16 cellular contexts compared by ENCODE assay signal in the genomic region with DNA sequence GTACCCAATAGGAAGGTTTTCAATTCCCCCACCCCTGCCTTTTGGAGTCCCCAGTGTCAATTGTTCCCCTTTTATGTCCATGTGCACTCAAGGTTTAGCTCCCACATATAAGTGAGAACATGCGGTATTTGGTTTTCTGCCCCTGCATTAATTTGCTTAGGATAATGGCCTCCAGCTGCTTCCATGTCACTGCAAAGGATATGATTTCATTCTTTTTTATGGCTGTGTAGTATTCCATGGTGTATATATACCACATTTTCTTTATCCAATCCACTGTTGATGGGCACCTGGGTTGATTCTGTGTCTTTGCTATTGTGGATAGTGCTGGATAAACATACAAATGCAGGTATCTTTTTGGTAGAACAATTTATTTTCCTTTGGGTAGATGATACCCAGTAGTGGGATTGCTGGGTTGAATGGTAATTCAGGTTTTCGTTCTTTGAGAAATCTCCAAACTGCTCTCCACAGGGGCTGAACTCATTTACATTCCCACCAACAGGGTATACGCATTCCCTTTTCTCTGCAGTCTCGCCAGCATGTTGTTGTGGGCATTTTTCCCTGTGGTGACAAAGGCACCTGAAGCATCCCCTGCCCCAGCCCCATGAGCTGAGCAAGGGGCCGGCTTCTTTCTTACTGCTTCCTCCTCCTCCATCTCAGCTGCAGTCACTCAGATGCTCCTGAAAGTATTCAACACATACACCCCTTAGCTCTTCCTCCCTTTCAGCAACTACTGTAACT.
DNase-seq lines count a peak whose midpoint lies in the region; ATAC-seq, FAIRE-seq and TF ChIP-seq lines count a peak whose summit lies in the region.
"Had no signal": no experiment of that assay in that cellular context is flagged by ENCODE, and none has a peak within 500 bp of the region (broad histone marks: within the 10 kb centered on the region; RNA-seq: fewer than 3 reads in every experiment).

No MANE protein-coding gene starts in this region.

- H4K5ac ChIP-seq in H9 (ENCODE audit: insufficient read length, low read depth, low read length), result no peak overlapping the region

- FAIRE-seq in K562 (lab: Jason Lieb, UNC), result no peak
- FAIRE-seq: A549 had no signal

- H3K4me3 ChIP-seq in K562, result no peak overlapping the region
- peak overlapping the region; percentile 32; the same call in 1 of the 2 replicates for H3K4me3 ChIP-seq in iPS-20b (ENCODE audit: low read length)
- H3K4me3 ChIP-seq: A549, GM23248 had no signal

- H4K20me1 ChIP-seq in H9 (ENCODE audit: control insufficient read depth, insufficient read depth, insufficient read length) (no peaks in the 10 kb centered on the region), K562 (replicated peaks; ENCODE audit: control insufficient read depth, insufficient read depth, low read length) (no peaks in the 10 kb centered on the region)

- no peaks in the 10 kb centered on the region; a peak in 1 of 5 replicates for H3K9me3 Mint-ChIP-seq in H9

- H3T11ph ChIP-seq in H9 (ENCODE audit: low read length), result no peak overlapping the region

- no peak overlapping the region for H4K91ac ChIP-seq in H9 (ENCODE audit: insufficient read length, low read depth, low read length)

- WGBS in H9 (ENCODE audit: extremely low coverage, insufficient read length, low lambda C conversion rate), result no CpG with 5 or more reads among the region's 5 CpGs
- WGBS in K562 (ENCODE audit: insufficient coverage, low coverage, missing lambda C conversion rate), result 84% methylated on average over 5 of the region's 5 CpGs

- no peak overlapping the region for H3K23ac ChIP-seq in H9 (ENCODE audit: insufficient read length, low read depth, low read length)

- no peaks in the 10 kb centered on the region for H3K27me3 ChIP-seq in H9 (ENCODE audit: insufficient read depth, low read length)
- no peaks in the 10 kb centered on the region for H3K27me3 ChIP-seq in K562 (ENCODE audit: control insufficient read depth in 2 of 2, insufficient read depth in 2 of 2, low read length in 2 of 2)
- H3K27me3 ChIP-seq in iPS-20b (ENCODE audit: insufficient read depth, low read length), result no peaks in the 10 kb centered on the region

- CTCF ChIA-PET in K562 (lab: Yijun Ruan, JAX; ENCODE audit: low intra/inter-chr PET ratio), result no interaction called here

- ATAC-seq in K562 (no peak), GM18498 (IDR thresholded peaks at IDR 0.05; ENCODE audit: unreplicated experiment) (no peak)
- ATAC-seq: A549; CD8-positive, alpha-beta T cell; HCT116 had no signal

- H2BK120ac ChIP-seq in H9 (ENCODE audit: low read depth, low read length, poor library complexity, severe bottlenecking), result no peak overlapping the region

- TF ChIP-seq RAD21 in K562 (CRISPR knock-in tag; conservative IDR thresholded peaks at IDR 0.05 in 1 of 2, IDR thresholded peaks at IDR 0.05 in 1 of 2), result no peak

- no peaks in the 10 kb centered on the region for H3K79me1 ChIP-seq in H9 (ENCODE audit: insufficient read depth, low read depth, low read length, poor library complexity, severe bottlenecking)

- H2AK5ac ChIP-seq in H9 (ENCODE audit: insufficient read length, low read length), result no peak overlapping the region

- no peak overlapping the region for H4K8ac ChIP-seq in H9 (replicated peaks; ENCODE audit: insufficient read length, low read depth, low read length)

- in situ Hi-C loops in K562 (cut with MboI), result no loop called here

- H3K4me1 ChIP-seq in H9 (ENCODE audit: insufficient read depth, low read length) (no peaks in the 10 kb centered on the region), K562 (replicated peaks in 1 of 2; ENCODE audit: control insufficient read depth in 2 of 2, insufficient read depth in 2 of 2, low read length in 2 of 2) (no peaks in the 10 kb centered on the region), iPS-20b (ENCODE audit: insufficient read depth, low read length) (peaks cover 3% of the 10 kb centered on the region; the same call in 1 of the 2 replicates)
- H3K4me1 ChIP-seq: A549 had no signal

- H3K56ac ChIP-seq in H9 (ENCODE audit: insufficient read length, low read depth, low read length), result no peak overlapping the region

- no peak for TF ChIP-seq EP300 in K562 (IDR thresholded peaks at IDR 0.05; ENCODE audit: low read length)

- TF ChIP-seq POLR2A in K562 (conservative IDR thresholded peaks at IDR 0.05), result no peak

- H3K9ac ChIP-seq in H9 (ENCODE audit: extremely low read depth, insufficient read length, low read length) (no peak overlapping the region), K562 (ENCODE audit: insufficient read depth in 1 of 2, low read depth in 2 of 2, low read length in 2 of 2) (no peak overlapping the region), iPS-20b (ENCODE audit: low read depth, low read length) (no peak overlapping the region)
- H3K9ac ChIP-seq: GM23248 had no signal

- POLR2A ChIA-PET in K562 (lab: Yijun Ruan, JAX), result interaction anchor here (1.9 kb wide), 1 partner anchor 14 kb away, joined by 6 read pairs; no protein-coding TSS in a partner anchor

- H3K14ac ChIP-seq in H9 (ENCODE audit: insufficient read depth, low read length), result no peak overlapping the region

- peaks cover 8 to 11% of the 10 kb centered on the region in 2 experiments for H3K4me1 Mint-ChIP-seq in H9
- H3K4me1 Mint-ChIP-seq: CD14-positive monocyte had no signal

- no peak overlapping the region for H2BK20ac ChIP-seq in H9 (ENCODE audit: low read depth, low read length, poor library complexity, severe bottlenecking)

- no peak for TF ChIP-seq CTCF in H9 (conservative IDR thresholded peaks at IDR 0.05)
- no peak for TF ChIP-seq CTCF in K562 (IDR thresholded peaks at IDR 0.05 in 2 of 3, conservative IDR thresholded peaks at IDR 0.05 in 1 of 3; ENCODE audit: insufficient read depth in 2 of 3, low read depth in 1 of 3, low read length in 3 of 3)

- H3K79me2 ChIP-seq in H9 (ENCODE audit: insufficient read depth, low read length), result no peaks in the 10 kb centered on the region
- no peaks in the 10 kb centered on the region for H3K79me2 ChIP-seq in K562 (ENCODE audit: control insufficient read depth, insufficient read depth, low read length)

- DNase-seq in H9 (peak; percentile 46), K562 (ENCODE audit: extremely low read depth in 1 of 4, low spot score in 3 of 4) (no peak), NCI-H2227 (lab: John Stamatoyannopoulos, UW; ENCODE audit: unreplicated experiment) (no peak), NOMO-1 treated with DMSO at 0.1 percent for 48 hours (lab: John Stamatoyannopoulos, UW; ENCODE audit: unreplicated experiment) (no peak)
- no peak for DNase-seq in stimulated activated CD4-positive, alpha-beta T cell treated with anti-CD3 and anti-CD28 coated beads, Interleukin-4, amount 100 ng/mL, for 4 hours
- DNase-seq: CD8-positive, alpha-beta T cell; COR-L47; DND-41; GF-D8 had no signal

- no peak overlapping the region for H2AFZ ChIP-seq in H9 (ENCODE audit: low read length)
- H2AFZ ChIP-seq in K562 (ENCODE audit: low read depth, low read length), result no peak overlapping the region
- H2AFZ ChIP-seq: GM23248 had no signal

- intact Hi-C loops in K562 (cut with micrococcal nuclease), result no loop called here

- H3K4ac ChIP-seq in H9 (ENCODE audit: low read depth, low read length), result no peak overlapping the region

- no peak overlapping the region for H2BK15ac ChIP-seq in H9 (ENCODE audit: low read depth, low read length)

- no peaks in the 10 kb centered on the region for H3K9me1 ChIP-seq in K562 (ENCODE audit: control insufficient read depth, insufficient read depth, low read length)

- H3K27ac ChIP-seq in H9 (ENCODE audit: insufficient read length, low read depth, low read length), result no peak overlapping the region
- no peak overlapping the region for H3K27ac ChIP-seq in K562 (ENCODE audit: extremely low read depth, low read depth, low read length)
- no peak overlapping the region for H3K27ac ChIP-seq in iPS-20b (ENCODE audit: low read length)
- H3K27ac ChIP-seq: A549, GM23248, HL-60 had no signal

- no peaks in the 10 kb centered on the region; the same call in none of the 2 replicates for H3K27me3 Mint-ChIP-seq in H9 (ENCODE audit: low read depth)

- no peaks in the 10 kb centered on the region for H3K9me3 ChIP-seq in H9 (ENCODE audit: control insufficient read depth, low read depth, low read length)
- H3K9me3 ChIP-seq in K562 (replicated peaks; ENCODE audit: control insufficient read depth, insufficient read depth, low read depth, low read length), result no peaks in the 10 kb centered on the region
- no peaks in the 10 kb centered on the region for H3K9me3 ChIP-seq in iPS-20b (ENCODE audit: insufficient read depth, low read depth, low read length)
- H3K9me3 ChIP-seq: A549 had no signal

- H3K36me3 ChIP-seq in K562 (ENCODE audit: control insufficient read depth, insufficient read depth, low read length), result peaks cover 19% of the 10 kb centered on the region; the same call in 2 of the 3 replicates
- no peaks in the 10 kb centered on the region for H3K36me3 ChIP-seq in iPS-20b (ENCODE audit: insufficient read depth, low read depth, low read length)

- BruUV-seq in K562 (replicated peaks; lab: Mats Ljungman, UMichigan), result no TSS peak

- H3K36me3 Mint-ChIP-seq in H9 (ENCODE audit: insufficient read depth in 1 of 3, low read depth in 3 of 3), result peaks cover 0 to 3% (median 0%) of the 10 kb centered on the region in 3 experiments; a peak in 1 of 7 replicates
- H3K36me3 Mint-ChIP-seq: CD14-positive monocyte; CD8-positive, alpha-beta T cell had no signal

- no peak overlapping the region for H2BK12ac ChIP-seq in H9 (ENCODE audit: insufficient read length, low read depth, low read length)

- H2BK5ac ChIP-seq in H9 (ENCODE audit: insufficient read length, low read length), result no peak overlapping the region

- no peaks in the 10 kb centered on the region for H3K23me2 ChIP-seq in H9 (ENCODE audit: insufficient read length, low read depth, low read length, poor library complexity, severe bottlenecking)

- H3K18ac ChIP-seq in H9 (ENCODE audit: insufficient read length, low read depth, low read length), result no peak overlapping the region

- H3K4me2 ChIP-seq in H9 (ENCODE audit: insufficient read depth, insufficient read length, low read length) (no peak overlapping the region), K562 (ENCODE audit: insufficient read depth, low read length) (no peak overlapping the region)
- H3K4me2 ChIP-seq: A549 had no signal

- peak overlapping the region in 2 of 3 experiments; percentile 42 to 81; a peak in 2 of 7 replicates for H3K27ac Mint-ChIP-seq in H9
- H3K27ac Mint-ChIP-seq: CD14-positive monocyte; CD8-positive, alpha-beta T cell had no signal

- H3K4me3 Mint-ChIP-seq in H9, result peak overlapping the region in 1 of 2 experiments; percentile 16; a peak in 1 of 5 replicates
- H3K4me3 Mint-ChIP-seq: CD14-positive monocyte; CD8-positive, alpha-beta T cell had no signal

TF ChIP-seq in K562, 482 proteins besides CTCF, POLR2A, EP300 and RAD21:
- TF ChIP-seq MAFK (IDR thresholded peaks at IDR 0.05; ENCODE audit: low read length) (no peak), ZNF146 (CRISPR knock-in tag; IDR thresholded peaks at IDR 0.05; ENCODE audit: unreplicated experiment) (peak; percentile 62)
